1 cellular context compared by ENCODE assay signal in the genomic region with DNA sequence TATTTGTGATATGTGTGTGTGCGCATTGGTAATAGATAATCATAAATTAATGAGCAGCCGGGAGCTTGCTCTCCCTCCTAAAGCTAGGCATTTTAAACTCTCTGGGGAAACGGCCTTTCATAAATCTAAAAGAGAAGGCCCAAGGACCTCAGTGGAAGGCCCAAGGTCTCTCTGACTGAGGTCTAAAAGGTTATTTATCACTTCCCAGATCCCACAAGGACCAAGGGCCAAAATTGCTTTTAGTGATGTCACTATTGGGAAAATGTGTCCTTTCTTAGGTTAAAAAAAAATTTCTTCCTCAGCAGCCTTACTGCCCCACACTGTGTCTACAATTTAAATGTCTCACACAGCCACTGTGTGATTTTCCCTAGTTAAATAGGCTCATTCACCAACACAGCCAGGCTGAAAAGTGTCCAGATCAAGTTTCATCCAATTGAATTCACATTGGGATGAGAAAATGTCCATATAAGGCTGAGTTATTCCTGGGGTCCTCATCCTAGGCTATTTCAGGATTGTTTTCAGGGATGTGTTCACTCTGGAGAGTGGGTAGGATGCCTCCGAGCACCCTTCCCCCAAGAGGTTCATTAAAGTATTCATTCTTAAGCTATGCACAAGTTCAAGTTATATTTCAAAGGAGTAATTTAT.
TF ChIP-seq lines count a peak whose summit lies in the region.

No MANE protein-coding gene starts in this region.

TF ChIP-seq in GM23338, 12 proteins besides CTCF, POLR2A, EP300 and RAD21 (continued from another document):
- TF ChIP-seq ZNF462 (CRISPR knock-in tag; IDR thresholded peaks at IDR 0.05): no peak
- TF ChIP-seq ZNF331 (CRISPR knock-in tag; IDR thresholded peaks at IDR 0.05; ENCODE audit: low read depth): no peak
